Comparison of ENCODE assay signal across 4 cellular contexts in the genomic region with DNA sequence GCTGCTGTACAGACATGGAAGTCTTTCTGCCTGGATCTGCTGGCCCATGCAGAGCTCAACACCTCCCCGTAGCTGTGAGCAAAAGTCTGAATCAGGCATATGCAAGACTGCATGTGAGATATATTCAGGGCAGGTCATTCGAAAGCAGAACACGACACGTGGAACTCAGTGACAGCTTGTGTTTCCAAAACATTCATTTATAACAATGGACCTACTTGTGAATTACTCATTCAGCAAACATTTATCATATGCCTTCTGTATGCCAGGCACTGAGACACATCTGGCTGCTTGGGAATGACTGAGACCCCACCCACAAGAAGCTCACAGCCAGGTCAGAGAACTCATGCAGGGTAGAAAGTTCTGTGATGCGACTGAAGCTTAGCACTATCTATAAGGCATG. TPM values are rescaled to one million over a fixed set of nuclear protein-coding genes. Genes with fewer than 3 reads are reported as not detected.
"Had no signal": no experiment of that assay in that cellular context is flagged by ENCODE, and none has a peak within 500 bp of the region (broad histone marks: within the 10 kb centered on the region; RNA-seq: fewer than 3 reads in every experiment).

No MANE protein-coding gene starts in this region.

RNA-seq across cellular contexts. Expression of gene NPY4R2, which starts 46.2 kb away (rescaled TPM):
- total RNA-seq: GM23248, HepG2, HT1080, K562 had no signal
- polyA plus RNA-seq: GM23248, HepG2, K562 had no signal
